ENCODE assay signal across 27 cellular contexts in the genomic region with DNA sequence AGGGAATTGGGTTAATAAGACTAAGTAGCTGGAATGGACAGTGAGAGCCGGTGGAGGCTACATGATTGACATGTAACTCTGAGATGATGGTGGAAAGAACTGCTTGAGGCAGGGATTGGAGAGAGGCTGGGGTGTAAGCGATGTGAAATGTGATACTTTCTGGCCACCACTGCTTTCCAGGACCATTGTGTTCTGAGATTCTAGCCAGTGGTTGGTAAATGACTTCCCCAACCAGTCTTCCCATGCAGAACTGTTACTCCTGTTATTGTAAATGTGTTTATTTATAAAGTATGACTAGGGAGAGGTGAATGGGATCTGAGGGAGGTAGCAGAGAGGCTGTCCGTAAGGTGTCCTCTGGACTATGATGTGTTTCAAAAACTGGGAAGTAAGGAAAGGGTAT. TPM values are rescaled to one million over a fixed set of nuclear protein-coding genes. Genes with fewer than 3 reads are reported as not detected.
"Had no signal": no experiment of that assay in that cellular context is flagged by ENCODE, and none has a peak within 500 bp of the region (broad histone marks: within the 10 kb centered on the region; RNA-seq: fewer than 3 reads in every experiment).

No MANE protein-coding gene starts in this region.

- H3K4me1 ChIP-seq: colonic mucosa, pancreas, right lobe of liver, vagina had no signal

- H3K27ac ChIP-seq: colonic mucosa, epithelial cell of prostate, gastroesophageal sphincter, heart left ventricle, hepatocyte, neutrophil, pancreas, right lobe of liver, suprapubic skin, transverse colon, vagina had no signal

- H3K27me3 ChIP-seq: colonic mucosa, gastroesophageal sphincter, heart left ventricle, hepatocyte, neutrophil, pancreas, right lobe of liver, suprapubic skin, transverse colon, vagina had no signal

- H3K27ac Mint-ChIP-seq: dendritic cell treated with granulocyte-macrophage colony-stimulating factor and Interleukin-4, amounts not matched to agents 40 ng/mL and 50 ng/mL, for 4 days; endodermal cell; memory B cell; natural killer cell had no signal

- H3K4me3 ChIP-seq: colonic mucosa, gastroesophageal sphincter, heart left ventricle, hepatocyte, lung, pancreas, right lobe of liver, suprapubic skin, transverse colon, vagina had no signal

- DNase-seq: colonic mucosa; effector CD8-positive, alpha-beta T cell; endodermal cell; foreskin fibroblast; heart left ventricle; immature natural killer cell; islet precursor cell; natural killer cell; pancreas; right lobe of liver; small intestine; stimulated activated CD4-positive, alpha-beta T cell treated with anti-CD3 and anti-CD28 coated beads, Interleukin-15, amount 100 ng/mL, for 24 hours; stimulated activated CD4-positive, alpha-beta T cell treated with anti-CD3 and anti-CD28 coated beads, Interleukin-2, amount 100 ng/mL, for 48 hours; stimulated activated naive CD4-positive, alpha-beta T cell; stimulated activated naive CD8-positive, alpha-beta T cell treated with anti-CD3 and anti-CD28 coated beads, Interleukin-15, amount 100 ng/mL, for 72 hours; transverse colon had no signal

- H3K4me3 Mint-ChIP-seq: dendritic cell treated with granulocyte-macrophage colony-stimulating factor and Interleukin-4, amounts not matched to agents 40 ng/mL and 50 ng/mL, for 4 days; endodermal cell; immature natural killer cell; memory B cell; natural killer cell; stimulated activated naive CD8-positive, alpha-beta T cell treated with anti-CD3 and anti-CD28 coated beads, Interleukin-15, amount 100 ng/mL, for 72 hours had no signal

- ATAC-seq: esophagus mucosa, gastroesophageal sphincter, heart left ventricle, natural killer cell, pancreas, right lobe of liver had no signal

- H3K9me3 Mint-ChIP-seq: dendritic cell treated with granulocyte-macrophage colony-stimulating factor and Interleukin-4, amounts not matched to agents 40 ng/mL and 50 ng/mL, for 4 days; endodermal cell; immature natural killer cell; memory B cell; natural killer cell; stimulated activated naive CD8-positive, alpha-beta T cell treated with anti-CD3 and anti-CD28 coated beads, Interleukin-15, amount 100 ng/mL, for 72 hours had no signal

- H3K4me2 ChIP-seq: hepatocyte had no signal

- H2AFZ ChIP-seq: hepatocyte had no signal

RNA-seq across cellular contexts. Expression of a gene that starts 47.5 kb away (rescaled TPM):
- polyA plus RNA-seq: neural cell had no signal
